Comparison of ENCODE assay signal across 2 cellular contexts in the genomic region with DNA sequence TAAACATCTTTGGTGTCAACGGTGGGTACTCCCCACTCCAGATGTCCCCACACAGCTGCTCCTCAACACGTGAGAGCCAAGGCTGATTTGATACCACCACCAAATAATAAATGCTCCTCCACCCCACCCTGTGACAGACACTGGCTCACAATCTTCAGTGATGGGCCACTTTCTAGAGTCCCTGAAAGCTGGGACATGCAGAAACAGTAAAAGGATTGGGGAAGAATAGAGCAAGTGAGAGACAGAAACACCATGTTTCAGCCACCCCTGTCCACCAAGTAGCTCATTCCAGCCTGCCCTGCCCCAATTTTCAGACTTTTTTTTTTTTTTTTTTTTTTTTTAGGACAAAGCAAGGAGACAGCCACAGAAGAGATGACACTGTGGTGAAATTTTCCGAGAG.
A peak's percentile ranks its signal among the peaks of the same experiment; 100 is the strongest.
TF ChIP-seq lines count a peak whose summit lies in the region.

No MANE protein-coding gene starts in this region.

TF ChIP-seq in K562, 482 proteins besides CTCF, POLR2A, EP300 and RAD21:
- no peak for TF ChIP-seq ZNF274 (IDR thresholded peaks at IDR 0.05; ENCODE audit: borderline replicate concordance, low read depth, low read length)
- TF ChIP-seq DMBX1 (CRISPR knock-in tag; IDR thresholded peaks at IDR 0.05; ENCODE audit: borderline replicate concordance): no peak
- TF ChIP-seq, protein P1, sequence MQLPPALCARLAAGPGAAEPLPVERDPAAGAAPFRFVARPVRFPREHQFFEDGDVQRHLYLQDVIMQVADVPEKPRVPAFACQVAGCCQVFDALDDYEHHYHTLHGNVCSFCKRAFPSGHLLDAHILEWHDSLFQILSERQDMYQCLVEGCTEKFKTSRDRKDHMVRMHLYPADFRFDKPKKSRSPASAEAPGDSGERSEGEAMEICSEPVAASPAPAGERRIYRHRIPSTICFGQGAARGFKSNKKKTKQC (CRISPR knock-in tag; IDR thresholded peaks at IDR 0.05): no peak
- TF ChIP-seq, protein P2, sequence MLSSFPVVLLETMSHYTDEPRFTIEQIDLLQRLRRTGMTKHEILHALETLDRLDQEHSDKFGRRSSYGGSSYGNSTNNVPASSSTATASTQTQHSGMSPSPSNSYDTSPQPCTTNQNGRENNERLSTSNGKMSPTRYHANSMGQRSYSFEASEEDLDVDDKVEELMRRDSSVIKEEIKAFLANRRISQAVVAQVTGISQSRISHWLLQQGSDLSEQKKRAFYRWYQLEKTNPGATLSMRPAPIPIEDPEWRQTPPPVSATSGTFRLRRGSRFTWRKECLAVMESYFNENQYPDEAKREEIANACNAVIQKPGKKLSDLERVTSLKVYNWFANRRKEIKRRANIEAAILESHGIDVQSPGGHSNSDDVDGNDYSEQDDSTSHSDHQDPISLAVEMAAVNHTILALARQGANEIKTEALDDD (IDR thresholded peaks at IDR 0.05): no peak
- TF ChIP-seq, protein P3, sequence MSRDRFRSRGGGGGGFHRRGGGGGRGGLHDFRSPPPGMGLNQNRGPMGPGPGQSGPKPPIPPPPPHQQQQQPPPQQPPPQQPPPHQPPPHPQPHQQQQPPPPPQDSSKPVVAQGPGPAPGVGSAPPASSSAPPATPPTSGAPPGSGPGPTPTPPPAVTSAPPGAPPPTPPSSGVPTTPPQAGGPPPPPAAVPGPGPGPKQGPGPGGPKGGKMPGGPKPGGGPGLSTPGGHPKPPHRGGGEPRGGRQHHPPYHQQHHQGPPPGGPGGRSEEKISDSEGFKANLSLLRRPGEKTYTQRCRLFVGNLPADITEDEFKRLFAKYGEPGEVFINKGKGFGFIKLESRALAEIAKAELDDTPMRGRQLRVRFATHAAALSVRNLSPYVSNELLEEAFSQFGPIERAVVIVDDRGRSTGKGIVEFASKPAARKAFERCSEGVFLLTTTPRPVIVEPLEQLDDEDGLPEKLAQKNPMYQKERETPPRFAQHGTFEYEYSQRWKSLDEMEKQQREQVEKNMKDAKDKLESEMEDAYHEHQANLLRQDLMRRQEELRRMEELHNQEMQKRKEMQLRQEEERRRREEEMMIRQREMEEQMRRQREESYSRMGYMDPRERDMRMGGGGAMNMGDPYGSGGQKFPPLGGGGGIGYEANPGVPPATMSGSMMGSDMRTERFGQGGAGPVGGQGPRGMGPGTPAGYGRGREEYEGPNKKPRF (IDR thresholded peaks at IDR 0.05; ENCODE audit: low read depth, low read length): no peak
- no peak for TF ChIP-seq XRCC3 (IDR thresholded peaks at IDR 0.05)
- TF ChIP-seq, protein P4, sequence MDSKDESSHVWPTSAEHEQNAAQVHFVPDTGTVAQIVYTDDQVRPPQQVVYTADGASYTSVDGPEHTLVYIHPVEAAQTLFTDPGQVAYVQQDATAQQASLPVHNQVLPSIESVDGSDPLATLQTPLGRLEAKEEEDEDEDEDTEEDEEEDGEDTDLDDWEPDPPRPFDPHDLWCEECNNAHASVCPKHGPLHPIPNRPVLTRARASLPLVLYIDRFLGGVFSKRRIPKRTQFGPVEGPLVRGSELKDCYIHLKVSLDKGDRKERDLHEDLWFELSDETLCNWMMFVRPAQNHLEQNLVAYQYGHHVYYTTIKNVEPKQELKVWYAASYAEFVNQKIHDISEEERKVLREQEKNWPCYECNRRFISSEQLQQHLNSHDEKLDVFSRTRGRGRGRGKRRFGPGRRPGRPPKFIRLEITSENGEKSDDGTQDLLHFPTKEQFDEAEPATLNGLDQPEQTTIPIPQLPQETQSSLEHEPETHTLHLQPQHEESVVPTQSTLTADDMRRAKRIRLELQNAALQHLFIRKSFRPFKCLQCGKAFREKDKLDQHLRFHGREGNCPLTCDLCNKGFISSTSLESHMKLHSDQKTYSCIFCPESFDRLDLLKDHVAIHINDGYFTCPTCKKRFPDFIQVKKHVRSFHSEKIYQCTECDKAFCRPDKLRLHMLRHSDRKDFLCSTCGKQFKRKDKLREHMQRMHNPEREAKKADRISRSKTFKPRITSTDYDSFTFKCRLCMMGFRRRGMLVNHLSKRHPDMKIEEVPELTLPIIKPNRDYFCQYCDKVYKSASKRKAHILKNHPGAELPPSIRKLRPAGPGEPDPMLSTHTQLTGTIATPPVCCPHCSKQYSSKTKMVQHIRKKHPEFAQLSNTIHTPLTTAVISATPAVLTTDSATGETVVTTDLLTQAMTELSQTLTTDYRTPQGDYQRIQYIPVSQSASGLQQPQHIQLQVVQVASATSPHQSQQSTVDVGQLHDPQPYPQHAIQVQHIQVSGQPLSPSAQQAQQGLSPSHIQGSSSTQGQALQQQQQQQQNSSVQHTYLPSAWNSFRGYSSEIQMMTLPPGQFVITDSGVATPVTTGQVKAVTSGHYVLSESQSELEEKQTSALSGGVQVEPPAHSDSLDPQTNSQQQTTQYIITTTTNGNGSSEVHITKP (IDR thresholded peaks at IDR 0.05; ENCODE audit: partially characterized antibody): peak; percentile 66
- no peak for TF ChIP-seq CC2D1A (IDR thresholded peaks at IDR 0.05)
TF ChIP-seq in K562: peak in this region for 1.

TF ChIP-seq in HEK293T, 16 proteins besides CTCF, POLR2A, EP300 and RAD21:
- TF ChIP-seq ZNF384 (IDR thresholded peaks at IDR 0.05): no peak
- TF ChIP-seq, protein P5, sequence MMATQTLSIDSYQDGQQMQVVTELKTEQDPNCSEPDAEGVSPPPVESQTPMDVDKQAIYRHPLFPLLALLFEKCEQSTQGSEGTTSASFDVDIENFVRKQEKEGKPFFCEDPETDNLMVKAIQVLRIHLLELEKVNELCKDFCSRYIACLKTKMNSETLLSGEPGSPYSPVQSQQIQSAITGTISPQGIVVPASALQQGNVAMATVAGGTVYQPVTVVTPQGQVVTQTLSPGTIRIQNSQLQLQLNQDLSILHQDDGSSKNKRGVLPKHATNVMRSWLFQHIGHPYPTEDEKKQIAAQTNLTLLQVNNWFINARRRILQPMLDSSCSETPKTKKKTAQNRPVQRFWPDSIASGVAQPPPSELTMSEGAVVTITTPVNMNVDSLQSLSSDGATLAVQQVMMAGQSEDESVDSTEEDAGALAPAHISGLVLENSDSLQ (IDR thresholded peaks at IDR 0.05): no peak
- no peak for TF ChIP-seq HDGF (IDR thresholded peaks at IDR 0.05; ENCODE audit: borderline replicate concordance)
- TF ChIP-seq ARNT (IDR thresholded peaks at IDR 0.05): no peak
- no peak for TF ChIP-seq BHLHE40 (IDR thresholded peaks at IDR 0.05; ENCODE audit: borderline replicate concordance)
- no peak for TF ChIP-seq FOXM1 (IDR thresholded peaks at IDR 0.05; ENCODE audit: borderline replicate concordance)
- TF ChIP-seq SUZ12 (IDR thresholded peaks at IDR 0.05): no peak
- no peak for TF ChIP-seq CTBP1 (IDR thresholded peaks at IDR 0.05; ENCODE audit: borderline replicate concordance)
- TF ChIP-seq TARDBP (IDR thresholded peaks at IDR 0.05): no peak
- TF ChIP-seq ELF4 (IDR thresholded peaks at IDR 0.05): no peak
- no peak for TF ChIP-seq FOXK2 (IDR thresholded peaks at IDR 0.05)
- TF ChIP-seq FOXA1 (IDR thresholded peaks at IDR 0.05): no peak
- no peak for TF ChIP-seq SP1 (IDR thresholded peaks at IDR 0.05)
- TF ChIP-seq L3MBTL2 (conservative IDR thresholded peaks at IDR 0.05): no peak
- no peak for TF ChIP-seq LEF1 (IDR thresholded peaks at IDR 0.05; ENCODE audit: borderline replicate concordance)
- no peak for TF ChIP-seq NFRKB (IDR thresholded peaks at IDR 0.05)
